8 cellular contexts compared by ENCODE assay signal in genomic region chr12:27779416-27779815, GRCh38. TPM values are rescaled to one million over a fixed set of nuclear protein-coding genes. Genes with fewer than 3 reads are reported as not detected.
DNase-seq lines count a peak whose midpoint lies in the region; ATAC-seq, FAIRE-seq and TF ChIP-seq lines count a peak whose summit lies in the region.

No MANE protein-coding gene starts in this region.

- H3K4me3 ChIP-seq in NB4 (ENCODE audit: low read depth, low read length), result peak overlapping the region; percentile 62
- H3K4me3 ChIP-seq in trophoblast cell (ENCODE audit: low read depth, low read length), result peak overlapping the region; percentile 88

- H3K27ac ChIP-seq in trophoblast cell (ENCODE audit: low read depth, low read length), result peak overlapping the region; percentile 98

- H3K14ac ChIP-seq in trophoblast cell (ENCODE audit: low read length), result peak overlapping the region; percentile 16

- no peak for TF ChIP-seq POLR2A in NB4 (IDR thresholded peaks at IDR 0.05; ENCODE audit: extremely low read depth, insufficient read length)

- WGBS in trophoblast cell (ENCODE audit: extremely low coverage, insufficient coverage, insufficient read length), result no CpG with 5 or more reads among the region's 15 CpGs

- peaks cover 28% of the 10 kb centered on the region for H3K4me1 Mint-ChIP-seq in activated CD4-positive, alpha-beta T cell treated with anti-CD3 and anti-CD28 coated beads for 36 hours
- H3K4me1 Mint-ChIP-seq in activated T-cell treated with anti-CD3 and anti-CD28 coated beads, Interleukin-2, amount 50 U/mL, for 24 hours (ENCODE audit: low read depth), result peaks cover 30% of the 10 kb centered on the region

- H4K12ac ChIP-seq in trophoblast cell (ENCODE audit: low read depth, low read length), result peak overlapping the region; percentile 10

- H3K4me2 ChIP-seq in trophoblast cell (ENCODE audit: low read length), result peak overlapping the region; percentile 71

- peaks cover 15% of the 10 kb centered on the region for H3K79me1 ChIP-seq in trophoblast cell (ENCODE audit: low read length)

- TF ChIP-seq CTCF in NB4 (IDR thresholded peaks at IDR 0.05; ENCODE audit: low read depth, low read length), result no peak

- H4K91ac ChIP-seq in trophoblast cell (ENCODE audit: low read depth, low read length), result peak overlapping the region; percentile 29

- peak; percentile 28 for DNase-seq in activated CD4-positive, alpha-beta T cell treated with anti-CD3 and anti-CD28 coated beads for 36 hours
- DNase-seq in activated CD4-positive, alpha-beta T cell treated with anti-CD3 and anti-CD28 coated beads, Interleukin-2, amount 50 U/mL, for 4 hours, result no peak
- DNase-seq in HEK293T (ENCODE audit: extremely low spot score) (peak; percentile 27), NB4 (ENCODE audit: low read depth) (peak; percentile 60), frontal cortex (ENCODE audit: low spot score in 2 of 2) (peak; percentile 33 to 46), trophoblast cell (peak in 1 of 2 donors; percentile 25), mucosa of gallbladder (ENCODE audit: low spot score) (no peak)
- no peak for DNase-seq in activated T-cell treated with anti-CD3 and anti-CD28 coated beads, Interleukin-2, amount 50 U/mL, for 24 hours

- H3K4ac ChIP-seq in trophoblast cell (ENCODE audit: low read depth, low read length), result no peak overlapping the region

- H2BK12ac ChIP-seq in trophoblast cell (ENCODE audit: low read length), result peak overlapping the region; percentile 20

- CTCF ChIA-PET in activated CD4-positive, alpha-beta T cell treated with anti-CD3 and anti-CD28 coated beads for 36 hours (lab: Charles Lee), result interaction anchor here (0.9 to 3.4 kb wide), 3 partner anchors 42 to 161 kb away, joined by 4 to 20 read pairs (median 5); no protein-coding TSS in a partner anchor
- CTCF ChIA-PET in HEK293T (lab: Yijun Ruan, JAX), result no interaction called here

- peak overlapping the region; percentile 41 for H2BK120ac ChIP-seq in trophoblast cell (ENCODE audit: insufficient read depth, low read length, poor library complexity)

- H3K9ac ChIP-seq in trophoblast cell (ENCODE audit: low read length), result peak overlapping the region; percentile 86

- H3K36me3 Mint-ChIP-seq in activated CD4-positive, alpha-beta T cell treated with anti-CD3 and anti-CD28 coated beads for 36 hours (ENCODE audit: low read depth), result peaks cover 15% of the 10 kb centered on the region
- H3K36me3 Mint-ChIP-seq in activated T-cell treated with anti-CD3 and anti-CD28 coated beads, Interleukin-2, amount 50 U/mL, for 24 hours (ENCODE audit: low read depth), result peaks cover 21% of the 10 kb centered on the region

- H3K27me3 Mint-ChIP-seq in activated CD4-positive, alpha-beta T cell treated with anti-CD3 and anti-CD28 coated beads for 36 hours, result no peaks in the 10 kb centered on the region
- peaks cover 3% of the 10 kb centered on the region for H3K27me3 Mint-ChIP-seq in activated T-cell treated with anti-CD3 and anti-CD28 coated beads, Interleukin-2, amount 50 U/mL, for 24 hours

- H2AFZ ChIP-seq in trophoblast cell (ENCODE audit: insufficient read depth, low read length, poor library complexity), result peak overlapping the region; percentile 53

- H3K36me3 ChIP-seq in trophoblast cell (ENCODE audit: control insufficient read depth in 1 of 2, insufficient read depth in 2 of 2, low read length in 2 of 2), result peaks cover 0 to 2% of the 10 kb centered on the region in 2 experiments

- no peak for FAIRE-seq in frontal cortex (lab: Jason Lieb, UNC)

- peaks cover 6 to 19% of the 10 kb centered on the region in 2 experiments for H3K4me1 ChIP-seq in trophoblast cell (ENCODE audit: control insufficient read depth in 1 of 2, insufficient read depth in 2 of 2, low read length in 2 of 2)

- no peak overlapping the region for H2AK5ac ChIP-seq in trophoblast cell (ENCODE audit: low read length)

- no peaks in the 10 kb centered on the region for H3K27me3 ChIP-seq in trophoblast cell (ENCODE audit: insufficient read depth, low read length)

- peak overlapping the region; percentile 98 for H4K8ac ChIP-seq in trophoblast cell (ENCODE audit: low read depth, low read length)

- H3K79me2 ChIP-seq in trophoblast cell (ENCODE audit: control insufficient read depth, insufficient read depth, low read length, poor library complexity), result peaks cover 11% of the 10 kb centered on the region

- POLR2A ChIA-PET in activated CD4-positive, alpha-beta T cell treated with anti-CD3 and anti-CD28 coated beads for 36 hours (lab: Charles Lee), result interaction anchor here (0.9 to 1.5 kb wide), 2 partner anchors 42 to 191 kb away, joined by 3 read pairs; no protein-coding TSS in a partner anchor
- POLR2A ChIA-PET in HEK293T (lab: Yijun Ruan, JAX), result interaction anchor here (0.7 to 2.3 kb wide), 10 partner anchors 8 to 256 kb away, joined by 3 to 11 read pairs (median 6); partner anchors contain the start of genes MRPS35 and PPFIBP1

- peak overlapping the region; percentile 15 for H3K18ac ChIP-seq in trophoblast cell (ENCODE audit: low read length)

- H3K23ac ChIP-seq in trophoblast cell (ENCODE audit: low read length), result peak overlapping the region; percentile 23

- H3K27ac Mint-ChIP-seq in activated CD4-positive, alpha-beta T cell treated with anti-CD3 and anti-CD28 coated beads for 36 hours, result peak overlapping the region; percentile 83
- peak overlapping the region; percentile 79 for H3K27ac Mint-ChIP-seq in activated T-cell treated with anti-CD3 and anti-CD28 coated beads, Interleukin-2, amount 50 U/mL, for 24 hours

- H3K9me3 Mint-ChIP-seq in activated CD4-positive, alpha-beta T cell treated with anti-CD3 and anti-CD28 coated beads for 36 hours (ENCODE audit: low read depth), result no peaks in the 10 kb centered on the region
- no peaks in the 10 kb centered on the region for H3K9me3 Mint-ChIP-seq in activated T-cell treated with anti-CD3 and anti-CD28 coated beads, Interleukin-2, amount 50 U/mL, for 24 hours

- ATAC-seq in activated CD4-positive, alpha-beta T cell treated with anti-CD3 and anti-CD28 coated beads for 36 hours, result no peak

- peak overlapping the region; percentile 64 for H2BK5ac ChIP-seq in trophoblast cell (ENCODE audit: low read depth, low read length, poor library complexity)

- peak overlapping the region; percentile 80 for H3K4me3 Mint-ChIP-seq in activated CD4-positive, alpha-beta T cell treated with anti-CD3 and anti-CD28 coated beads for 36 hours
- peak overlapping the region; percentile 75 for H3K4me3 Mint-ChIP-seq in activated T-cell treated with anti-CD3 and anti-CD28 coated beads, Interleukin-2, amount 50 U/mL, for 24 hours

- no peaks in the 10 kb centered on the region for H3K9me3 ChIP-seq in trophoblast cell (ENCODE audit: insufficient read depth, low read depth, low read length)

- intact Hi-C loops in activated CD4-positive, alpha-beta T cell treated with anti-CD3 and anti-CD28 coated beads for 36 hours (cut with DNase I, micrococcal nuclease), result no loop called here

TF ChIP-seq in HEK293T, 16 proteins besides CTCF, POLR2A, EP300 and RAD21:
- TF ChIP-seq SUZ12 (IDR thresholded peaks at IDR 0.05) (no peak), HDGF (IDR thresholded peaks at IDR 0.05; ENCODE audit: borderline replicate concordance) (no peak), TARDBP (IDR thresholded peaks at IDR 0.05) (no peak), FOXA1 (IDR thresholded peaks at IDR 0.05) (no peak), L3MBTL2 (conservative IDR thresholded peaks at IDR 0.05) (peak; percentile 78)

RNA-seq across cellular contexts. Expression of gene KLHL42, which starts 0.6 kb away (rescaled TPM):
- 1 to 10 TPM; 7.1 to 9.2 TPM for total RNA-seq in activated CD4-positive, alpha-beta T cell treated with anti-CD3 and anti-CD28 coated beads for 36 hours
- total RNA-seq in frontal cortex (56.3 TPM), mucosa of gallbladder (37.2 TPM)
- 13.1 TPM in 2 replicates for polyA plus RNA-seq in trophoblast cell (2013)

RNA-seq across cellular contexts. Expression of gene MANSC4, which starts 0.6 kb away (rescaled TPM):
- total RNA-seq in activated CD4-positive, alpha-beta T cell treated with anti-CD3 and anti-CD28 coated beads for 36 hours, result not detected
- total RNA-seq in frontal cortex (0.41 TPM), mucosa of gallbladder (not detected)
- polyA plus RNA-seq in trophoblast cell (2013), result 0.08 and 0.10 TPM in 2 replicates

Comparison
In these comparisons a context has a peak if more than half of its experiments do, and no peak if none do; other contexts are left out.
1. DNase-seq: peak in activated CD4-positive, alpha-beta T cell treated with anti-CD3 and anti-CD28 coated beads for 36 hours (single experiment), HEK293T (single experiment), NB4 (single experiment) and frontal cortex (2 of 2); none in activated CD4-positive, alpha-beta T cell treated with anti-CD3 and anti-CD28 coated beads, Interleukin-2, amount 50 U/mL, for 4 hours (0 of 2), activated T-cell treated with anti-CD3 and anti-CD28 coated beads, Interleukin-2, amount 50 U/mL, for 24 hours (single experiment) and mucosa of gallbladder (single experiment).